8 cellular contexts compared by ENCODE assay signal in genomic region chr3:128616516-128617269, GRCh38. TPM values are rescaled to one million over a fixed set of nuclear protein-coding genes. Genes with fewer than 3 reads are reported as not detected.
A peak's percentile ranks its signal among the peaks of the same experiment; 100 is the strongest.
DNase-seq lines count a peak whose midpoint lies in the region; TF ChIP-seq lines count a peak whose summit lies in the region.

No MANE protein-coding gene starts in this region.

- no peak for TF ChIP-seq POLR2A in suprapubic skin (IDR thresholded peaks at IDR 0.05)

- H3K9me3 ChIP-seq in suprapubic skin = no peaks in the 10 kb centered on the region

- peak overlapping the region; percentile 92 for H3K4me3 ChIP-seq in suprapubic skin

- H3K9me3 Mint-ChIP-seq in activated CD4-positive, alpha-beta memory T cell treated with anti-CD3 and anti-CD28 coated beads, Interleukin-2, amount 10 ng/mL, durations not matched to agents 7 days and 5 days = no peaks in the 10 kb centered on the region
- no peaks in the 10 kb centered on the region for H3K9me3 Mint-ChIP-seq in immature natural killer cell
- peaks cover 4% of the 10 kb centered on the region for H3K9me3 Mint-ChIP-seq in glutamatergic neuron (ENCODE audit: unreplicated experiment)

- H3K27me3 ChIP-seq in suprapubic skin = no peaks in the 10 kb centered on the region

- H3K27me3 Mint-ChIP-seq in activated CD4-positive, alpha-beta memory T cell treated with anti-CD3 and anti-CD28 coated beads, Interleukin-2, amount 10 ng/mL, durations not matched to agents 7 days and 5 days = no peaks in the 10 kb centered on the region
- H3K27me3 Mint-ChIP-seq in immature natural killer cell (ENCODE audit: low read depth in 3 of 3) = peaks cover 2 to 17% (median 2%) of the 10 kb centered on the region in 3 donors
- H3K27me3 Mint-ChIP-seq in glutamatergic neuron (ENCODE audit: unreplicated experiment) = peaks cover 6% of the 10 kb centered on the region

- TF ChIP-seq CTCF in suprapubic skin (IDR thresholded peaks at IDR 0.05) = no peak
- TF ChIP-seq CTCF in GM20000 (IDR thresholded peaks at IDR 0.05; ENCODE audit: extremely low read depth, missing control alignments) = no peak
- TF ChIP-seq CTCF in glutamatergic neuron (IDR thresholded peaks at IDR 0.05; ENCODE audit: partially characterized antibody, unreplicated experiment) = no peak

- WGBS in suprapubic skin = 86% methylated on average over 5 of the region's 16 CpGs

- TF ChIP-seq EP300 in suprapubic skin (IDR thresholded peaks at IDR 0.05) = no peak

- H3K36me3 Mint-ChIP-seq in activated CD4-positive, alpha-beta memory T cell treated with anti-CD3 and anti-CD28 coated beads, Interleukin-2, amount 10 ng/mL, durations not matched to agents 7 days and 5 days (ENCODE audit: low read depth) = peaks cover 40% of the 10 kb centered on the region
- H3K36me3 Mint-ChIP-seq in immature natural killer cell = peaks cover 0 to 13% (median 4%) of the 10 kb centered on the region in 3 donors
- H3K36me3 Mint-ChIP-seq in glutamatergic neuron (ENCODE audit: unreplicated experiment) = no peaks in the 10 kb centered on the region

- peak overlapping the region; percentile 88 for H3K27ac Mint-ChIP-seq in activated CD4-positive, alpha-beta memory T cell treated with anti-CD3 and anti-CD28 coated beads, Interleukin-2, amount 10 ng/mL, durations not matched to agents 7 days and 5 days
- H3K27ac Mint-ChIP-seq in immature natural killer cell (peak overlapping the region; percentile 91 to 98 (median 94)), glutamatergic neuron (ENCODE audit: unreplicated experiment) (no peak overlapping the region)

- H3K4me1 ChIP-seq in suprapubic skin = peaks cover 20% of the 10 kb centered on the region

- peaks cover 21% of the 10 kb centered on the region for H3K36me3 ChIP-seq in suprapubic skin

- peak overlapping the region; percentile 94 for H3K4me3 Mint-ChIP-seq in activated CD4-positive, alpha-beta memory T cell treated with anti-CD3 and anti-CD28 coated beads, Interleukin-2, amount 10 ng/mL, durations not matched to agents 7 days and 5 days
- H3K4me3 Mint-ChIP-seq in immature natural killer cell (peak overlapping the region; percentile 94 to 99 (median 97)), glutamatergic neuron (ENCODE audit: unreplicated experiment) (no peak overlapping the region)

- DNase-seq in activated CD8-positive, alpha-beta memory T cell treated with anti-CD3 and anti-CD28 coated beads for 24 hours = peak; percentile 62
- no peak for DNase-seq in activated CD8-positive, alpha-beta memory T cell treated with anti-CD3 and anti-CD28 coated beads, Interleukin-2, amount 50 U/mL, for 4 hours
- no peak for DNase-seq in activated CD4-positive, alpha-beta memory T cell treated with anti-CD3 and anti-CD28 coated beads, Interleukin-2, amount 10 ng/mL, durations not matched to agents 7 days and 5 days
- peak; percentile 37 to 55 (median 47) for DNase-seq in immature natural killer cell
- no peak for DNase-seq in suprapubic skin (ENCODE audit: low spot score in 2 of 2)
- no peak for DNase-seq in GM20000 (ENCODE audit: low spot score)
- DNase-seq in hepatic stellate cell (ENCODE audit: low spot score) = no peak
- no peak for DNase-seq in glutamatergic neuron

- CTCF ChIA-PET in activated CD4-positive, alpha-beta memory T cell treated with anti-CD3 and anti-CD28 coated beads, Interleukin-2, amount 10 ng/mL, durations not matched to agents 7 days and 5 days (lab: Charles Lee) = interaction anchor here (0.6 to 2.1 kb wide), 22 partner anchors 9 to 504 kb away, joined by 3 to 24 read pairs (median 4); partner anchors contain the start of genes ACAD9 and RPN1

- H3K4me1 Mint-ChIP-seq in activated CD4-positive, alpha-beta memory T cell treated with anti-CD3 and anti-CD28 coated beads, Interleukin-2, amount 10 ng/mL, durations not matched to agents 7 days and 5 days = peaks cover 46% of the 10 kb centered on the region
- H3K4me1 Mint-ChIP-seq in immature natural killer cell = peaks cover 32 to 34% of the 10 kb centered on the region in 2 donors
- H3K4me1 Mint-ChIP-seq in glutamatergic neuron (ENCODE audit: low read depth, unreplicated experiment) = peaks cover 10% of the 10 kb centered on the region

- POLR2A ChIA-PET in activated CD4-positive, alpha-beta memory T cell treated with anti-CD3 and anti-CD28 coated beads, Interleukin-2, amount 10 ng/mL, durations not matched to agents 7 days and 5 days (lab: Charles Lee) = interaction anchor here (1.1 to 1.7 kb wide), 3 partner anchors 11 to 64 kb away, joined by 3 to 19 read pairs (median 16); partner anchors contain the start of gene RPN1

- H3K27ac ChIP-seq in suprapubic skin = no peak overlapping the region

RNA-seq across cellular contexts. Expression of gene RPN1, which starts 33.9 kb away (rescaled TPM):
- total RNA-seq in activated CD4-positive, alpha-beta memory T cell treated with anti-CD3 and anti-CD28 coated beads, Interleukin-2, amount 10 ng/mL, durations not matched to agents 7 days and 5 days = 100 to 1,000 TPM; 190 to 192 TPM
- polyA plus RNA-seq in immature natural killer cell = 100 to 1,000 TPM; 293 to 404 (median 308) TPM
- total RNA-seq in suprapubic skin (100 to 1,000 TPM in 3 of 4 donors, 10 to 100 TPM in 1; 91.5 to 150 (median 148) TPM), glutamatergic neuron (ENCODE audit: unreplicated experiment) (121 TPM)

Comparison
In these comparisons a context has a peak if more than half of its experiments do, and no peak if none do; other contexts are left out.
1. DNase-seq: peak in activated CD8-positive, alpha-beta memory T cell treated with anti-CD3 and anti-CD28 coated beads for 24 hours (single experiment) and immature natural killer cell (3 of 3); none in activated CD8-positive, alpha-beta memory T cell treated with anti-CD3 and anti-CD28 coated beads, Interleukin-2, amount 50 U/mL, for 4 hours (single experiment), activated CD4-positive, alpha-beta memory T cell treated with anti-CD3 and anti-CD28 coated beads, Interleukin-2, amount 10 ng/mL, durations not matched to agents 7 days and 5 days (single experiment), suprapubic skin (0 of 2), GM20000 (single experiment), hepatic stellate cell (single experiment) and glutamatergic neuron (single experiment).